ENCODE assay signal across 1 cellular context in the genomic region with DNA sequence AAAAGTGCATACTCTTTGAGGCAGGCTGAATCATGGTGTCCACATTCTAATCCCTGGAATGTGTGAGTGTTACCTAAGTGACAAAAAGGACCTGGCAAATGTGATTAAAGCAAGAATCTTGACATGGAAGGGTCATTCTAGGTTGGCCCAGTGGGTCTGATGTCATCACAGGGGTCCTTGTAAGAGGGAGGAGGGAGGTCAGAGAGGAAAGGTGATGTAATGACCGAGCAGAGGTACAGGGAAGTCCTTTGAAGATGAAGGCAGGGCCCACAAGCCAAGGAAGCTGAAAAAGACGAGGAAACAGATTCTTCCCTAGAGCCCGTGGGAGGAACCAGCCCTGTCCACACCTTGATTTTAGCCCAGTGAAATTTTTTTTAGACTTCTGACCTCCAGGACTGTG.
TF ChIP-seq lines count a peak whose summit lies in the region.

No MANE protein-coding gene starts in this region.

TF ChIP-seq in GM23338, 12 proteins besides CTCF, POLR2A, EP300 and RAD21 (continued from another document):
- TF ChIP-seq, protein P1, sequence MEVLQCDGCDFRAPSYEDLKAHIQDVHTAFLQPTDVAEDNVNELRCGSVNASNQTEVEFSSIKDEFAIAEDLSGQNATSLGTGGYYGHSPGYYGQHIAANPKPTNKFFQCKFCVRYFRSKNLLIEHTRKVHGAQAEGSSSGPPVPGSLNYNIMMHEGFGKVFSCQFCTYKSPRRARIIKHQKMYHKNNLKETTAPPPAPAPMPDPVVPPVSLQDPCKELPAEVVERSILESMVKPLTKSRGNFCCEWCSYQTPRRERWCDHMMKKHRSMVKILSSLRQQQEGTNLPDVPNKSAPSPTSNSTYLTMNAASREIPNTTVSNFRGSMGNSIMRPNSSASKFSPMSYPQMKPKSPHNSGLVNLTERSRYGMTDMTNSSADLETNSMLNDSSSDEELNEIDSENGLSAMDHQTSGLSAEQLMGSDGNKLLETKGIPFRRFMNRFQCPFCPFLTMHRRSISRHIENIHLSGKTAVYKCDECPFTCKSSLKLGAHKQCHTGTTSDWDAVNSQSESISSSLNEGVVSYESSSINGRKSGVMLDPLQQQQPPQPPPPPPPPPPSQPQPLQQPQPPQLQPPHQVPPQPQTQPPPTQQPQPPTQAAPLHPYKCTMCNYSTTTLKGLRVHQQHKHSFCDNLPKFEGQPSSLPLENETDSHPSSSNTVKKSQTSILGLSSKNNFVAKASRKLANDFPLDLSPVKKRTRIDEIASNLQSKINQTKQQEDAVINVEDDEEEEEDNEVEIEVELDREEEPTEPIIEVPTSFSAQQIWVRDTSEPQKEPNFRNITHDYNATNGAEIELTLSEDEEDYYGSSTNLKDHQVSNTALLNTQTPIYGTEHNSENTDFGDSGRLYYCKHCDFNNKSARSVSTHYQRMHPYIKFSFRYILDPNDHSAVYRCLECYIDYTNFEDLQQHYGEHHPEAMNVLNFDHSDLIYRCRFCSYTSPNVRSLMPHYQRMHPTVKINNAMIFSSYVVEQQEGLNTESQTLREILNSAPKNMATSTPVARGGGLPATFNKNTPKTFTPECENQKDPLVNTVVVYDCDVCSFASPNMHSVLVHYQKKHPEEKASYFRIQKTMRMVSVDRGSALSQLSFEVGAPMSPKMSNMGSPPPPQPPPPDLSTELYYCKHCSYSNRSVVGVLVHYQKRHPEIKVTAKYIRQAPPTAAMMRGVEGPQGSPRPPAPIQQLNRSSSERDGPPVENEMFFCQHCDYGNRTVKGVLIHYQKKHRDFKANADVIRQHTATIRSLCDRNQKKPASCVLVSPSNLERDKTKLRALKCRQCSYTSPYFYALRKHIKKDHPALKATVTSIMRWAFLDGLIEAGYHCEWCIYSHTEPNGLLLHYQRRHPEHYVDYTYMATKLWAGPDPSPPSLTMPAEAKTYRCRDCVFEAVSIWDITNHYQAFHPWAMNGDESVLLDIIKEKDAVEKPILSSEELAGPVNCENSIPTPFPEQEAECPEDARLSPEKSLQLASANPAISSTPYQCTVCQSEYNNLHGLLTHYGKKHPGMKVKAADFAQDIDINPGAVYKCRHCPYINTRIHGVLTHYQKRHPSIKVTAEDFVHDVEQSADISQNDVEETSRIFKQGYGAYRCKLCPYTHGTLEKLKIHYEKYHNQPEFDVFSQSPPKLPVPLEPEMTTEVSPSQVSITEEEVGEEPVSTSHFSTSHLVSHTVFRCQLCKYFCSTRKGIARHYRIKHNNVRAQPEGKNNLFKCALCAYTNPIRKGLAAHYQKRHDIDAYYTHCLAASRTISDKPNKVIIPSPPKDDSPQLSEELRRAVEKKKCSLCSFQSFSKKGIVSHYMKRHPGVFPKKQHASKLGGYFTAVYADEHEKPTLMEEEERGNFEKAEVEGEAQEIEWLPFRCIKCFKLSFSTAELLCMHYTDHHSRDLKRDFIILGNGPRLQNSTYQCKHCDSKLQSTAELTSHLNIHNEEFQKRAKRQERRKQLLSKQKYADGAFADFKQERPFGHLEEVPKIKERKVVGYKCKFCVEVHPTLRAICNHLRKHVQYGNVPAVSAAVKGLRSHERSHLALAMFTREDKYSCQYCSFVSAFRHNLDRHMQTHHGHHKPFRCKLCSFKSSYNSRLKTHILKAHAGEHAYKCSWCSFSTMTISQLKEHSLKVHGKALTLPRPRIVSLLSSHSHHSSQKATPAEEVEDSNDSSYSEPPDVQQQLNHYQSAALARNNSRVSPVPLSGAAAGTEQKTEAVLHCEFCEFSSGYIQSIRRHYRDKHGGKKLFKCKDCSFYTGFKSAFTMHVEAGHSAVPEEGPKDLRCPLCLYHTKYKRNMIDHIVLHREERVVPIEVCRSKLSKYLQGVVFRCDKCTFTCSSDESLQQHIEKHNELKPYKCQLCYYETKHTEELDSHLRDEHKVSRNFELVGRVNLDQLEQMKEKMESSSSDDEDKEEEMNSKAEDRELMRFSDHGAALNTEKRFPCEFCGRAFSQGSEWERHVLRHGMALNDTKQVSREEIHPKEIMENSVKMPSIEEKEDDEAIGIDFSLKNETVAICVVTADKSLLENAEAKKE (CRISPR knock-in tag; IDR thresholded peaks at IDR 0.05) = no peak
- TF ChIP-seq ZNF114 (CRISPR knock-in tag; IDR thresholded peaks at IDR 0.05) = no peak
- no peak for TF ChIP-seq EZH2phosphoT487 (IDR thresholded peaks at IDR 0.05; ENCODE audit: unreplicated experiment)
- TF ChIP-seq, protein P2, sequence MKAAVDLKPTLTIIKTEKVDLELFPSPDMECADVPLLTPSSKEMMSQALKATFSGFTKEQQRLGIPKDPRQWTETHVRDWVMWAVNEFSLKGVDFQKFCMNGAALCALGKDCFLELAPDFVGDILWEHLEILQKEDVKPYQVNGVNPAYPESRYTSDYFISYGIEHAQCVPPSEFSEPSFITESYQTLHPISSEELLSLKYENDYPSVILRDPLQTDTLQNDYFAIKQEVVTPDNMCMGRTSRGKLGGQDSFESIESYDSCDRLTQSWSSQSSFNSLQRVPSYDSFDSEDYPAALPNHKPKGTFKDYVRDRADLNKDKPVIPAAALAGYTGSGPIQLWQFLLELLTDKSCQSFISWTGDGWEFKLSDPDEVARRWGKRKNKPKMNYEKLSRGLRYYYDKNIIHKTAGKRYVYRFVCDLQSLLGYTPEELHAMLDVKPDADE (IDR thresholded peaks at IDR 0.05) = no peak
- TF ChIP-seq EZH2 (IDR thresholded peaks at IDR 0.05; ENCODE audit: low read depth, unreplicated experiment) = no peak
